In genomic region chr2:98519156-98519555, GRCh38 we compare ENCODE assay signal across 11 cellular contexts.
DNase-seq lines count a peak whose midpoint lies in the region; ATAC-seq and TF ChIP-seq lines count a peak whose summit lies in the region.
"Had no signal": no experiment of that assay in that cellular context is flagged by ENCODE, and none has a peak within 500 bp of the region (broad histone marks: within the 10 kb centered on the region; RNA-seq: fewer than 3 reads in every experiment).

No MANE protein-coding gene starts in this region.

- H3K27ac Mint-ChIP-seq in activated T-cell treated with anti-CD3 and anti-CD28 coated beads, Interleukin-2, amount 50 U/mL, for 72 hours = peak overlapping the region; percentile 51
- peak overlapping the region; percentile 3; the same call in 1 of the 2 replicates for H3K27ac Mint-ChIP-seq in WTC11

- H3K9me3 ChIP-seq in sigmoid colon (no peaks in the 10 kb centered on the region), esophagus squamous epithelium (no peaks in the 10 kb centered on the region)
- H3K9me3 ChIP-seq: ascending aorta had no signal

- H3K4me3 Mint-ChIP-seq in activated T-cell treated with anti-CD3 and anti-CD28 coated beads, Interleukin-2, amount 50 U/mL, for 72 hours = no peak overlapping the region
- H3K4me3 Mint-ChIP-seq in activated T-cell treated with anti-CD3 and anti-CD28 coated beads, Interleukin-2, amount 50 U/mL, for 4 hours = no peak overlapping the region
- no peak overlapping the region for H3K4me3 Mint-ChIP-seq in WTC11

- no peaks in the 10 kb centered on the region for H3K27me3 Mint-ChIP-seq in activated T-cell treated with anti-CD3 and anti-CD28 coated beads, Interleukin-2, amount 50 U/mL, for 72 hours (ENCODE audit: low read depth)
- H3K27me3 Mint-ChIP-seq in activated T-cell treated with anti-CD3 and anti-CD28 coated beads, Interleukin-2, amount 50 U/mL, for 4 hours (ENCODE audit: low read depth) = no peaks in the 10 kb centered on the region
- H3K27me3 Mint-ChIP-seq in WTC11 (ENCODE audit: low read depth) = no peaks in the 10 kb centered on the region

- peaks cover 0 to 55% (median 37%) of the 10 kb centered on the region in 4 donors for H3K4me1 ChIP-seq in sigmoid colon
- peaks cover 0 to 39% (median 14%) of the 10 kb centered on the region in 3 donors for H3K4me1 ChIP-seq in esophagus squamous epithelium

- ATAC-seq in activated T-cell treated with anti-CD3 and anti-CD28 coated beads, Interleukin-2, amount 50 U/mL, for 72 hours (replicated peaks in 1 of 2) = no peak
- no peak for ATAC-seq in activated T-cell treated with anti-CD3 and anti-CD28 coated beads, Interleukin-2, amount 50 U/mL, for 4 hours
- ATAC-seq in WTC11 = no peak

- POLR2A ChIA-PET in WTC11 (lab: Charles Lee) = no interaction called here
- POLR2A ChIA-PET in RWPE1 (lab: Yijun Ruan, JAX; ENCODE audit: low non-redundant PET) = no interaction called here

- 78 to 82% methylated on average over 6 of the region's 6 CpGs for WGBS in sigmoid colon, 2 donors
- WGBS in esophagus squamous epithelium, 2 donors = 55 to 62% methylated on average over 6 of the region's 6 CpGs

- peak overlapping the region in 3 of 4 donors; percentile 6 to 64 (median 44) for H3K27ac ChIP-seq in sigmoid colon
- no peak overlapping the region for H3K27ac ChIP-seq in RWPE1
- no peak overlapping the region for H3K27ac ChIP-seq in esophagus squamous epithelium
- H3K27ac ChIP-seq: ascending aorta, VCaP had no signal

- H3K27me3 ChIP-seq in sigmoid colon (no peaks in the 10 kb centered on the region), esophagus squamous epithelium (no peaks in the 10 kb centered on the region)
- H3K27me3 ChIP-seq: ascending aorta had no signal

- no peak for TF ChIP-seq POLR2A in sigmoid colon (IDR thresholded peaks at IDR 0.05)
- no peak for TF ChIP-seq POLR2A in esophagus squamous epithelium (IDR thresholded peaks at IDR 0.05)

- CTCF ChIA-PET in WTC11 (lab: Charles Lee) = interaction anchor here (1.0 to 1.8 kb wide), 3 partner anchors 11 to 56 kb away, joined by 3 to 7 read pairs (median 4); no protein-coding TSS in a partner anchor
- CTCF ChIA-PET in RWPE1 (lab: Yijun Ruan, JAX) = interaction anchor here (0.5 kb wide), 1 partner anchor 1072 kb away, joined by 3 read pairs; no protein-coding TSS in a partner anchor

- H3K4me3 ChIP-seq in sigmoid colon (no peak overlapping the region), esophagus squamous epithelium (no peak overlapping the region)
- H3K4me3 ChIP-seq: ascending aorta had no signal

- TF ChIP-seq EP300 in sigmoid colon (IDR thresholded peaks at IDR 0.05) = no peak

- intact Hi-C loops in sigmoid colon (cut with DNase I) = loop anchor here (5.0 kb wide), 2 partner anchors 43 to 107 kb away; no protein-coding TSS in a partner anchor
- intact Hi-C loops in esophagus squamous epithelium (cut with DNase I) = no loop called here

- H3K9me3 Mint-ChIP-seq in activated T-cell treated with anti-CD3 and anti-CD28 coated beads, Interleukin-2, amount 50 U/mL, for 72 hours = no peaks in the 10 kb centered on the region
- no peaks in the 10 kb centered on the region for H3K9me3 Mint-ChIP-seq in activated T-cell treated with anti-CD3 and anti-CD28 coated beads, Interleukin-2, amount 50 U/mL, for 4 hours
- H3K9me3 Mint-ChIP-seq in WTC11 = peaks cover 4% of the 10 kb centered on the region; the same call in 1 of the 2 replicates

- peaks cover 0 to 22% (median 4%) of the 10 kb centered on the region in 4 donors for H3K36me3 ChIP-seq in sigmoid colon
- H3K36me3 ChIP-seq in esophagus squamous epithelium = peaks cover 0 to 19% (median 0%) of the 10 kb centered on the region in 3 donors

- H3K4me1 Mint-ChIP-seq in activated T-cell treated with anti-CD3 and anti-CD28 coated beads, Interleukin-2, amount 50 U/mL, for 72 hours (ENCODE audit: low read depth) = peaks cover 52% of the 10 kb centered on the region
- peaks cover 35% of the 10 kb centered on the region for H3K4me1 Mint-ChIP-seq in activated T-cell treated with anti-CD3 and anti-CD28 coated beads, Interleukin-2, amount 50 U/mL, for 4 hours (ENCODE audit: low read depth)
- peaks cover 10% of the 10 kb centered on the region for H3K4me1 Mint-ChIP-seq in WTC11

- no peak for DNase-seq in activated T-cell treated with anti-CD3 and anti-CD28 coated beads, Interleukin-2, amount 50 U/mL, for 72 hours
- no peak for DNase-seq in activated T-cell treated with anti-CD3 and anti-CD28 coated beads, Interleukin-2, amount 50 U/mL, for 4 hours
- no peak for DNase-seq in WTC11 (ENCODE audit: low spot score)
- DNase-seq in glomerular visceral epithelial cell (ENCODE audit: extremely low spot score) = peak; percentile 23
- DNase-seq in sigmoid colon = peak; percentile 25
- DNase-seq in RWPE1 (ENCODE audit: low spot score) = no peak
- no peak for DNase-seq in SIG-M5 treated with dmso at 0.1 percent for 504 hours (lab: John Stamatoyannopoulos, UW; ENCODE audit: unreplicated experiment)
- DNase-seq in esophagus squamous epithelium (lab: John Stamatoyannopoulos, UW) = no peak
- DNase-seq: mammary epithelial cell had no signal

- TF ChIP-seq CTCF in WTC11 (IDR thresholded peaks at IDR 0.05) = no peak
- TF ChIP-seq CTCF in sigmoid colon (IDR thresholded peaks at IDR 0.05) = no peak
- TF ChIP-seq CTCF in RWPE1 (conservative IDR thresholded peaks at IDR 0.05; ENCODE audit: low read depth) = no peak
- TF ChIP-seq CTCF in esophagus squamous epithelium (IDR thresholded peaks at IDR 0.05) = no peak

- H3K36me3 Mint-ChIP-seq in activated T-cell treated with anti-CD3 and anti-CD28 coated beads, Interleukin-2, amount 50 U/mL, for 72 hours (ENCODE audit: insufficient read depth in 2 of 2) = peaks cover 0 to 2% of the 10 kb centered on the region in 2 donors
- peaks cover 22% of the 10 kb centered on the region for H3K36me3 Mint-ChIP-seq in activated T-cell treated with anti-CD3 and anti-CD28 coated beads, Interleukin-2, amount 50 U/mL, for 4 hours (ENCODE audit: insufficient read depth)
- H3K36me3 Mint-ChIP-seq in WTC11 = peaks cover 15% of the 10 kb centered on the region

TF ChIP-seq in WTC11, 78 proteins besides CTCF, POLR2A, EP300 and RAD21 (continues in another document):
- TF ChIP-seq ZNF317 (CRISPR knock-in tag; IDR thresholded peaks at IDR 0.05; ENCODE audit: borderline replicate concordance, low read depth) (no peak), TEAD4 (CRISPR knock-in tag; IDR thresholded peaks at IDR 0.05) (no peak), ERG (CRISPR knock-in tag; IDR thresholded peaks at IDR 0.05) (no peak), ZMAT4 (CRISPR knock-in tag; IDR thresholded peaks at IDR 0.05) (no peak), JUN (CRISPR knock-in tag; IDR thresholded peaks at IDR 0.05) (no peak), FOXP1 (CRISPR knock-in tag; IDR thresholded peaks at IDR 0.05; ENCODE audit: borderline replicate concordance) (no peak), USF1 (CRISPR knock-in tag; IDR thresholded peaks at IDR 0.05) (no peak), ZBTB21 (CRISPR knock-in tag; IDR thresholded peaks at IDR 0.05; ENCODE audit: borderline replicate concordance) (no peak), MAX (CRISPR knock-in tag; IDR thresholded peaks at IDR 0.05) (no peak)
- TF ChIP-seq, protein P1, sequence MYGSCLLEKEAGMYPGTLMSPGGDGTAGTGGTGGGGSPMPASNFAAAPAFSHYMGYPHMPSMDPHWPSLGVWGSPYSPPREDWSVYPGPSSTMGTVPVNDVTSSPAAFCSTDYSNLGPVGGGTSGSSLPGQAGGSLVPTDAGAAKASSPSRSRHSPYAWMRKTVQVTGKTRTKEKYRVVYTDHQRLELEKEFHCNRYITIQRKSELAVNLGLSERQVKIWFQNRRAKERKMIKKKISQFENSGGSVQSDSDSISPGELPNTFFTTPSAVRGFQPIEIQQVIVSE (CRISPR knock-in tag; IDR thresholded peaks at IDR 0.05; ENCODE audit: borderline replicate concordance) = no peak

Comparison
In these comparisons a context has a peak if more than half of its experiments do, and no peak if none do; other contexts are left out.
1. DNase-seq: peak in glomerular visceral epithelial cell (single experiment) and sigmoid colon (single experiment); none in activated T-cell treated with anti-CD3 and anti-CD28 coated beads, Interleukin-2, amount 50 U/mL, for 72 hours (0 of 2), activated T-cell treated with anti-CD3 and anti-CD28 coated beads, Interleukin-2, amount 50 U/mL, for 4 hours (single experiment), WTC11 (single experiment), RWPE1 (single experiment), SIG-M5 treated with dmso at 0.1 percent for 504 hours (single experiment) and esophagus squamous epithelium (single experiment).
2. H3K27ac ChIP-seq: peak in sigmoid colon (3 of 4); none in RWPE1 (single experiment) and esophagus squamous epithelium (0 of 4).